9 cellular contexts compared by ENCODE assay signal in the genomic region with DNA sequence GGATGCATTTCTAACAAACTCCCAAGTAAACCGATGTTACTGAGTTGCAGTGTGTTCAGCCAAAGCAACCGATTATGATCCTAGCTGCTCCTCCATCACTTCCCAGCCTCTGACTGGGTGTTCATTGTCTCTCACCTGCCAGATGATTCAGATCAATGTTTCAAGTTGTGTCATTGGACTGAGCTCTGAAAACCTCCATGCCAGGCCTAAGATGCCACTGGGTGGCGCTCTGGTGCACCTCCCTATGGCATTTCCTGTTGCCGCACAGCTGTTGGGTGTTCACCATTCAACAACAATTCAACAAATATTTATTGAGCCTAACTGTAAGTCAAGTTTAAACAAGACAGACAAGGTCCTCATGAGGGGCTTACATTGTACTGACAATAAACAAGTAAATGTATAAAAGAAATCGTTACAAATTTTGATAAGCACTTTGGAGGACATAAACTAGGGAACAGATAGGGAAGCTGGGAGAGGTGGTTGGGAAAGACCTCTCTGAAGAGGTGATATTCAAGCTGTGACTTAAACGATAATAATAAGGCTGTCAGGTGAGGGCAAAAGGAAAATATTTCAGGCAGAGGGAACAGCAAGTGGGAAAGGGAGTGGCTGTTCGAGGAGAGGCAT. TPM values are rescaled to one million over a fixed set of nuclear protein-coding genes. Genes with fewer than 3 reads are reported as not detected.
DNase-seq lines count a peak whose midpoint lies in the region; ATAC-seq, FAIRE-seq and TF ChIP-seq lines count a peak whose summit lies in the region.
"Had no signal": no experiment of that assay in that cellular context is flagged by ENCODE, and none has a peak within 500 bp of the region (broad histone marks: within the 10 kb centered on the region; RNA-seq: fewer than 3 reads in every experiment).

No MANE protein-coding gene starts in this region.

- in situ Hi-C loops in IMR-90 (cut with MboI; ENCODE audit: low sequenced_read_pairs) (loop anchor here (5.0 to 10.0 kb wide), 2 partner anchors 97 to 265 kb away; no protein-coding TSS in a partner anchor), HepG2 (cut with HindIII; ENCODE audit: extremely low pct_ligation_motif_present, low pct_unique_long_range_greater_than_20kb) (loop anchor here (5.0 to 10.0 kb wide), 2 partner anchors 97 to 275 kb away; no protein-coding TSS in a partner anchor)

- no peaks in the 10 kb centered on the region for H3K79me2 ChIP-seq in HepG2 (ENCODE audit: insufficient read depth, low read length)

- 41% methylated on average over 4 of the region's 7 CpGs; no CpG with 5 or more reads in 1 of the 2 experiments for WGBS in IMR-90 (ENCODE audit: extremely low coverage in 2 of 2, insufficient read length in 1 of 2), 2 experiments
- 24% methylated on average over 7 of the region's 7 CpGs for WGBS in HepG2 (ENCODE audit: low lambda C conversion rate)

- no peaks in the 10 kb centered on the region for H3K79me1 ChIP-seq in IMR-90 (ENCODE audit: low read depth in 1 of 2, low read length in 2 of 2)

- H2AK9ac ChIP-seq in IMR-90 (replicated peaks; ENCODE audit: low read depth, low read length, poor library complexity), result no peak overlapping the region

- H3K23ac ChIP-seq in IMR-90 (ENCODE audit: low read depth, low read length), result no peak overlapping the region

- H3K4me2 ChIP-seq in IMR-90 (ENCODE audit: low read depth, low read length) (no peak overlapping the region), HepG2 (ENCODE audit: low read depth, low read length) (0 out of 2 replicates have a peak overlapping the region, but pooled peaks have one; percentile 22)
- H3K4me2 ChIP-seq: BLaER1 had no signal

- H2AK5ac ChIP-seq in IMR-90 (ENCODE audit: low read depth, low read length), result peak overlapping the region; percentile 61

- BruUV-seq in IMR-90 (replicated peaks; lab: Mats Ljungman, UMichigan) (no TSS peak), HepG2 (replicated peaks; lab: Mats Ljungman, UMichigan) (no TSS peak)

- peak overlapping the region; percentile 69; the same call in 1 of the 2 replicates for H2BK120ac ChIP-seq in IMR-90 (ENCODE audit: low read depth, low read length)

- peak overlapping the region; percentile 79; the same call in 1 of the 2 replicates for H2BK20ac ChIP-seq in IMR-90 (ENCODE audit: low read depth, low read length)

- peak overlapping the region; percentile 37 for H4K91ac ChIP-seq in IMR-90 (ENCODE audit: insufficient read depth, low read depth, low read length)

- no peak overlapping the region for H2BK15ac ChIP-seq in IMR-90 (ENCODE audit: low read depth, low read length)

- intact Hi-C loops in IMR-90 (cut with micrococcal nuclease), result loop anchor here (5.0 kb wide), 1 partner anchor 60 kb away; a partner anchor contains a TSS
- intact Hi-C loops in HepG2 (cut with micrococcal nuclease; ENCODE audit: unreplicated experiment), result no loop called here

- CTCF ChIA-PET in IMR-90 (lab: Yijun Ruan, JAX), result interaction anchor here (0.6 to 5.4 kb wide), 7 partner anchors 11 to 273 kb away, joined by 3 to 54 read pairs (median 3); no protein-coding TSS in a partner anchor
- CTCF ChIA-PET in HepG2 (lab: Yijun Ruan, JAX; ENCODE audit: low intra/inter-chr PET ratio, low total read pairs), result interaction anchor here (1.2 kb wide), 1 partner anchor 270 kb away, joined by 3 read pairs; no protein-coding TSS in a partner anchor

- peaks cover 2% of the 10 kb centered on the region; the same call in 1 of the 2 replicates for H3K4me1 ChIP-seq in IMR-90 (ENCODE audit: control insufficient read depth, insufficient read depth, low read length)
- peaks cover 14% of the 10 kb centered on the region; the same call in 1 of the 2 replicates for H3K4me1 ChIP-seq in HepG2 (ENCODE audit: insufficient read depth, low read length)
- H3K4me1 ChIP-seq: BLaER1 had no signal

- H3K14ac ChIP-seq in IMR-90 (replicated peaks; ENCODE audit: low read depth, low read length), result no peak overlapping the region

- peak overlapping the region; percentile 43; the same call in 1 of the 2 replicates for H3K4ac ChIP-seq in IMR-90 (ENCODE audit: low read depth, low read length)

- H4K5ac ChIP-seq in IMR-90 (ENCODE audit: low read depth, low read length), result no peak overlapping the region

- H4K8ac ChIP-seq in IMR-90 (ENCODE audit: low read depth in 2 of 2, low read length in 2 of 2), result peak overlapping the region in 1 of 2 experiments; percentile 20; a peak in 1 of 4 replicates

- no peaks in the 10 kb centered on the region for H4K20me1 ChIP-seq in IMR-90 (ENCODE audit: insufficient read depth, low read length)
- H4K20me1 ChIP-seq in HepG2 (ENCODE audit: insufficient read depth, low read length), result no peaks in the 10 kb centered on the region
- H4K20me1 ChIP-seq: BLaER1 had no signal

- H3K9ac ChIP-seq in IMR-90 (ENCODE audit: low read depth, low read length) (no peak overlapping the region), HepG2 (ENCODE audit: insufficient read depth, low read depth, low read length) (no peak overlapping the region)
- H3K9ac ChIP-seq: BLaER1 had no signal

- H3K27me3 ChIP-seq in IMR-90 (ENCODE audit: control insufficient read depth, insufficient read depth, low read length) (no peaks in the 10 kb centered on the region), bronchial epithelial cell (ENCODE audit: control insufficient read depth, insufficient read depth, low read length) (no peaks in the 10 kb centered on the region), HepG2 (ENCODE audit: control insufficient read depth in 1 of 2, insufficient read depth in 2 of 2, low read length in 2 of 2) (peaks cover 0 to 22% of the 10 kb centered on the region in 2 experiments; a peak in 2 of 5 replicates)
- H3K27me3 ChIP-seq: BLaER1 had no signal

- TF ChIP-seq POLR2A in IMR-90 (IDR thresholded peaks at IDR 0.05; ENCODE audit: low read depth, low read length) (no peak), HepG2 (IDR thresholded peaks at IDR 0.05; ENCODE audit: insufficient read depth in 1 of 2, low read depth in 2 of 2, low read length in 2 of 2) (no peak)

- TF ChIP-seq RAD21 in IMR-90 (IDR thresholded peaks at IDR 0.05; ENCODE audit: low read length) (peak; percentile 79), HepG2 (CRISPR knock-in tag; IDR thresholded peaks at IDR 0.05) (0 out of 2 replicates have a peak, but pooled peaks have one; percentile 16)

- dilution Hi-C loops in IMR-90 (cut with HindIII; ENCODE audit: low sequenced_read_pairs, unreplicated experiment), result no loop called here

- POLR2A ChIA-PET in IMR-90 (lab: Charles Lee; ENCODE audit: unreplicated experiment) (no interaction called here), HepG2 (lab: Yijun Ruan, JAX) (no interaction called here)

- no peaks in the 10 kb centered on the region; the same call in 1 of the 2 replicates for H3K9me1 ChIP-seq in IMR-90 (ENCODE audit: insufficient read depth, low read length)

- TF ChIP-seq EP300 in HepG2 (IDR thresholded peaks at IDR 0.05; ENCODE audit: low read depth in 2 of 2, low read length in 2 of 2) (no peak), HepG2 (CRISPR knock-in tag; IDR thresholded peaks at IDR 0.05; ENCODE audit: borderline replicate concordance) (no peak)

- TF ChIP-seq CTCF in IMR-90 (conservative IDR thresholded peaks at IDR 0.05; ENCODE audit: low read depth, low read length) (peak; percentile 76), bronchial epithelial cell (IDR thresholded peaks at IDR 0.05; ENCODE audit: insufficient read depth, low read length, severe bottlenecking) (peak; percentile 70), HepG2 (CRISPR knock-in tag; IDR thresholded peaks at IDR 0.05) (peak; percentile 59)

- peak overlapping the region; percentile 9; the same call in 1 of the 2 replicates for H3K18ac ChIP-seq in IMR-90 (ENCODE audit: low read depth, low read length)

- H3K27ac ChIP-seq in IMR-90 (ENCODE audit: insufficient read depth, low read length), result no peak overlapping the region
- no peak overlapping the region for H3K27ac ChIP-seq in HepG2 (ENCODE audit: extremely low read length, insufficient read depth, low read length)
- H3K27ac ChIP-seq: BLaER1 had no signal

- no peaks in the 10 kb centered on the region for H3K36me3 ChIP-seq in IMR-90 (ENCODE audit: control insufficient read depth, insufficient read depth, low read length)
- no peaks in the 10 kb centered on the region for H3K36me3 ChIP-seq in bronchial epithelial cell (ENCODE audit: control insufficient read depth, insufficient read depth, low read length)
- no peaks in the 10 kb centered on the region for H3K36me3 ChIP-seq in HepG2 (replicated peaks in 1 of 2; ENCODE audit: control insufficient read depth in 1 of 2, insufficient read depth in 2 of 2, low read length in 2 of 2)
- H3K36me3 ChIP-seq: BLaER1 had no signal

- ATAC-seq in IMR-90 (ENCODE audit: low read depth) (0 out of 2 replicates have a peak, but pooled peaks have one; percentile 31), HepG2 (peak; percentile 64), GM19455 (IDR thresholded peaks at IDR 0.05; ENCODE audit: unreplicated experiment) (no peak)

- FAIRE-seq in bronchial epithelial cell (lab: Jason Lieb, UNC), result peak; percentile 18
- FAIRE-seq in HepG2 (lab: Jason Lieb, UNC), result no peak

- DNase-seq in NCI-H1436 (lab: John Stamatoyannopoulos, UW) (peak; percentile 46), NCI-H1436 treated with DMSO at 0.1 percent for 48 hours (lab: John Stamatoyannopoulos, UW) (no peak), IMR-90 (peak; percentile 67), UCSD-AML1 (lab: John Stamatoyannopoulos, UW; ENCODE audit: unreplicated experiment) (peak; percentile 67), bronchial epithelial cell (ENCODE audit: low read depth) (peak; percentile 72), HepG2 (ENCODE audit: low spot score) (peak; percentile 13)
- DNase-seq in stimulated activated CD8-positive, alpha-beta memory T cell treated with anti-CD3 and anti-CD28 coated beads, Interleukin-4, amount 100 ng/mL, for 48 hours, result peak; percentile 90

- no peaks in the 10 kb centered on the region for H3K9me3 ChIP-seq in IMR-90 (ENCODE audit: control insufficient read depth, insufficient read depth, low read length)
- H3K9me3 ChIP-seq in HepG2 (ENCODE audit: low read length), result no peaks in the 10 kb centered on the region
- H3K9me3 ChIP-seq: BLaER1 had no signal

- H2AFZ ChIP-seq in IMR-90 (replicated peaks; ENCODE audit: low read length, poor library complexity) (peak overlapping the region; percentile 53), HepG2 (ENCODE audit: low read length) (no peak overlapping the region)

- H3K4me3 ChIP-seq in IMR-90 (ENCODE audit: insufficient read depth, low read depth, low read length) (no peak overlapping the region), bronchial epithelial cell (ENCODE audit: low read depth, low read length) (no peak overlapping the region), HepG2 (replicated peaks in 1 of 3; ENCODE audit: insufficient read depth in 1 of 3, low read depth in 2 of 3, low read length in 3 of 3) (no peak overlapping the region)
- H3K4me3 ChIP-seq: BLaER1 had no signal

- no peak overlapping the region for H3K56ac ChIP-seq in IMR-90 (ENCODE audit: extremely low read depth, insufficient read depth, low read length)

- peak overlapping the region; percentile 10 for H2BK5ac ChIP-seq in IMR-90 (ENCODE audit: low read depth, low read length, poor library complexity, severe bottlenecking)

RNA-seq across cellular contexts. Expression of a gene that starts 22.8 kb away (rescaled TPM):
- total RNA-seq in IMR-90 (2012; rRNA removed) (not detected in 2 replicates), bronchial epithelial cell (not detected in 2 replicates), HepG2 (2016; rRNA removed; fragmentation: Illumina TruSeq; extraction: Trizol) (0.24 and 0.71 TPM in 2 replicates)
- polyA plus RNA-seq in IMR-90 (2012; rRNA removed) (not detected in 2 replicates), HepG2 (2011; rRNA removed) (0.68 and 0.69 TPM in 2 replicates)
- polyA plus RNA-seq in IMR-90 (2012; cell fraction: cytosol; rRNA removed), result not detected in 2 replicates
- polyA plus RNA-seq in IMR-90 (2012; cell fraction: nucleus; rRNA removed; ENCODE audit: low replicate concordance), result not detected in 2 replicates
- 0.44 and 1.2 TPM in 2 replicates for total RNA-seq in HepG2 (2016; cell fraction: cytosol; rRNA removed; fragmentation: Illumina TruSeq; extraction: Trizol; ENCODE audit: low read depth)
- total RNA-seq in HepG2 (2016; cell fraction: insoluble cytoplasmic fraction; rRNA removed; fragmentation: Illumina TruSeq; extraction: Trizol), result 0.39 and 0.74 TPM in 2 replicates
- total RNA-seq in HepG2 (2016; cell fraction: membrane; rRNA removed; fragmentation: Illumina TruSeq; extraction: Trizol), result 0.17 and 0.37 TPM in 2 replicates
- total RNA-seq in HepG2 (2016; cell fraction: nucleus; rRNA removed; fragmentation: Illumina TruSeq; extraction: Trizol), result 0.43 and 1.4 TPM in 2 replicates
- 0.53 and 0.90 TPM in 2 replicates for polyA plus RNA-seq in HepG2 (2011; cell fraction: cytosol; rRNA removed)
- 0.76 and 0.88 TPM in 2 replicates for polyA plus RNA-seq in HepG2 (2011; cell fraction: nucleus; rRNA removed)
- polyA plus RNA-seq in HepG2 (2012), result 0.05 TPM in 1 of 2 replicates, not detected in the other
- 0.32 and 0.44 TPM in 2 replicates for polyA plus RNA-seq in HepG2 (2016; cell fraction: cytosol; fragmentation: Illumina TruSeq; extraction: Trizol; ENCODE audit: low read depth)
- 0.20 and 0.87 TPM in 2 replicates for polyA plus RNA-seq in HepG2 (2016; cell fraction: insoluble cytoplasmic fraction; fragmentation: Illumina TruSeq; extraction: Trizol; ENCODE audit: low read depth)
- 0.50 and 0.71 TPM in 2 replicates for polyA plus RNA-seq in HepG2 (2016; cell fraction: membrane; fragmentation: Illumina TruSeq; extraction: Trizol; ENCODE audit: low read depth)
- polyA plus RNA-seq in HepG2 (2016; cell fraction: nucleus; fragmentation: Illumina TruSeq; extraction: Trizol; ENCODE audit: insufficient read depth, low read depth), result 0.84 and 2.3 TPM in 2 replicates
- 2.2 TPM in 1 of 2 replicates, not detected in the other for polyA minus RNA-seq in HepG2 (2011; rRNA and poly(A)+ RNA removed; ENCODE audit: low replicate concordance)
- polyA minus RNA-seq in HepG2 (2011; cell fraction: cytosol; rRNA and poly(A)+ RNA removed), result not detected in 2 replicates
- polyA minus RNA-seq in HepG2 (2011; cell fraction: nucleus; rRNA and poly(A)+ RNA removed), result not detected in 2 replicates

RNA-seq across cellular contexts. Expression of a gene that starts 26.3 kb away (rescaled TPM):
- total RNA-seq in IMR-90 (2012; rRNA removed), result not detected in 2 replicates
- not detected in 2 replicates for polyA plus RNA-seq in IMR-90 (2012; rRNA removed)
- polyA plus RNA-seq in IMR-90 (2012; cell fraction: cytosol; rRNA removed), result not detected in 2 replicates
- polyA plus RNA-seq in IMR-90 (2012; cell fraction: nucleus; rRNA removed; ENCODE audit: low replicate concordance), result not detected in 2 replicates
- total RNA-seq in bronchial epithelial cell, result not detected in 2 replicates
- total RNA-seq in HepG2 (2016; rRNA removed; fragmentation: Illumina TruSeq; extraction: Trizol), result not detected in 2 replicates
- total RNA-seq in HepG2 (2016; cell fraction: cytosol; rRNA removed; fragmentation: Illumina TruSeq; extraction: Trizol; ENCODE audit: low read depth), result not detected in 2 replicates
- not detected in 2 replicates for total RNA-seq in HepG2 (2016; cell fraction: insoluble cytoplasmic fraction; rRNA removed; fragmentation: Illumina TruSeq; extraction: Trizol)
- total RNA-seq in HepG2 (2016; cell fraction: membrane; rRNA removed; fragmentation: Illumina TruSeq; extraction: Trizol), result not detected in 2 replicates
- total RNA-seq in HepG2 (2016; cell fraction: nucleus; rRNA removed; fragmentation: Illumina TruSeq; extraction: Trizol), result not detected in 2 replicates
- polyA plus RNA-seq in HepG2 (2011; rRNA removed), result not detected in 2 replicates
- not detected in 2 replicates for polyA plus RNA-seq in HepG2 (2011; cell fraction: cytosol; rRNA removed)
- not detected in 2 replicates for polyA plus RNA-seq in HepG2 (2011; cell fraction: nucleus; rRNA removed)
- polyA plus RNA-seq in HepG2 (2012), result not detected in 2 replicates
- not detected in 2 replicates for polyA plus RNA-seq in HepG2 (2016; cell fraction: cytosol; fragmentation: Illumina TruSeq; extraction: Trizol; ENCODE audit: low read depth)
- not detected in 2 replicates for polyA plus RNA-seq in HepG2 (2016; cell fraction: insoluble cytoplasmic fraction; fragmentation: Illumina TruSeq; extraction: Trizol; ENCODE audit: low read depth)
- not detected in 2 replicates for polyA plus RNA-seq in HepG2 (2016; cell fraction: membrane; fragmentation: Illumina TruSeq; extraction: Trizol; ENCODE audit: low read depth)
- not detected in 2 replicates for polyA plus RNA-seq in HepG2 (2016; cell fraction: nucleus; fragmentation: Illumina TruSeq; extraction: Trizol; ENCODE audit: insufficient read depth, low read depth)
- polyA minus RNA-seq in HepG2 (2011; rRNA and poly(A)+ RNA removed; ENCODE audit: low replicate concordance), result not detected in 2 replicates
- polyA minus RNA-seq in HepG2 (2011; cell fraction: cytosol; rRNA and poly(A)+ RNA removed), result not detected in 2 replicates
- polyA minus RNA-seq in HepG2 (2011; cell fraction: nucleus; rRNA and poly(A)+ RNA removed), result not detected in 2 replicates

RNA-seq across cellular contexts. Expression of a gene that starts 42.3 kb away (rescaled TPM):
- not detected in 2 replicates for total RNA-seq in IMR-90 (2012; rRNA removed)
- not detected in 2 replicates for polyA plus RNA-seq in IMR-90 (2012; rRNA removed)
- polyA plus RNA-seq in IMR-90 (2012; cell fraction: cytosol; rRNA removed), result not detected in 2 replicates
- not detected in 2 replicates for polyA plus RNA-seq in IMR-90 (2012; cell fraction: nucleus; rRNA removed; ENCODE audit: low replicate concordance)
- not detected in 2 replicates for total RNA-seq in bronchial epithelial cell
- total RNA-seq in HepG2 (2016; rRNA removed; fragmentation: Illumina TruSeq; extraction: Trizol), result not detected in 2 replicates
- not detected in 2 replicates for total RNA-seq in HepG2 (2016; cell fraction: cytosol; rRNA removed; fragmentation: Illumina TruSeq; extraction: Trizol; ENCODE audit: low read depth)
- total RNA-seq in HepG2 (2016; cell fraction: insoluble cytoplasmic fraction; rRNA removed; fragmentation: Illumina TruSeq; extraction: Trizol), result not detected in 2 replicates
- total RNA-seq in HepG2 (2016; cell fraction: membrane; rRNA removed; fragmentation: Illumina TruSeq; extraction: Trizol), result not detected in 2 replicates
- not detected in 2 replicates for total RNA-seq in HepG2 (2016; cell fraction: nucleus; rRNA removed; fragmentation: Illumina TruSeq; extraction: Trizol)
- polyA plus RNA-seq in HepG2 (2011; rRNA removed), result not detected in 2 replicates
- polyA plus RNA-seq in HepG2 (2011; cell fraction: cytosol; rRNA removed), result not detected in 2 replicates
- not detected in 2 replicates for polyA plus RNA-seq in HepG2 (2011; cell fraction: nucleus; rRNA removed)
- not detected in 2 replicates for polyA plus RNA-seq in HepG2 (2012)
- polyA plus RNA-seq in HepG2 (2016; cell fraction: cytosol; fragmentation: Illumina TruSeq; extraction: Trizol; ENCODE audit: low read depth), result not detected in 2 replicates
- not detected in 2 replicates for polyA plus RNA-seq in HepG2 (2016; cell fraction: insoluble cytoplasmic fraction; fragmentation: Illumina TruSeq; extraction: Trizol; ENCODE audit: low read depth)
- not detected in 2 replicates for polyA plus RNA-seq in HepG2 (2016; cell fraction: membrane; fragmentation: Illumina TruSeq; extraction: Trizol; ENCODE audit: low read depth)
- not detected in 2 replicates for polyA plus RNA-seq in HepG2 (2016; cell fraction: nucleus; fragmentation: Illumina TruSeq; extraction: Trizol; ENCODE audit: insufficient read depth, low read depth)
- not detected in 2 replicates for polyA minus RNA-seq in HepG2 (2011; rRNA and poly(A)+ RNA removed; ENCODE audit: low replicate concordance)
- polyA minus RNA-seq in HepG2 (2011; cell fraction: cytosol; rRNA and poly(A)+ RNA removed), result not detected in 2 replicates
- not detected in 2 replicates for polyA minus RNA-seq in HepG2 (2011; cell fraction: nucleus; rRNA and poly(A)+ RNA removed)
